In the genomic region with DNA sequence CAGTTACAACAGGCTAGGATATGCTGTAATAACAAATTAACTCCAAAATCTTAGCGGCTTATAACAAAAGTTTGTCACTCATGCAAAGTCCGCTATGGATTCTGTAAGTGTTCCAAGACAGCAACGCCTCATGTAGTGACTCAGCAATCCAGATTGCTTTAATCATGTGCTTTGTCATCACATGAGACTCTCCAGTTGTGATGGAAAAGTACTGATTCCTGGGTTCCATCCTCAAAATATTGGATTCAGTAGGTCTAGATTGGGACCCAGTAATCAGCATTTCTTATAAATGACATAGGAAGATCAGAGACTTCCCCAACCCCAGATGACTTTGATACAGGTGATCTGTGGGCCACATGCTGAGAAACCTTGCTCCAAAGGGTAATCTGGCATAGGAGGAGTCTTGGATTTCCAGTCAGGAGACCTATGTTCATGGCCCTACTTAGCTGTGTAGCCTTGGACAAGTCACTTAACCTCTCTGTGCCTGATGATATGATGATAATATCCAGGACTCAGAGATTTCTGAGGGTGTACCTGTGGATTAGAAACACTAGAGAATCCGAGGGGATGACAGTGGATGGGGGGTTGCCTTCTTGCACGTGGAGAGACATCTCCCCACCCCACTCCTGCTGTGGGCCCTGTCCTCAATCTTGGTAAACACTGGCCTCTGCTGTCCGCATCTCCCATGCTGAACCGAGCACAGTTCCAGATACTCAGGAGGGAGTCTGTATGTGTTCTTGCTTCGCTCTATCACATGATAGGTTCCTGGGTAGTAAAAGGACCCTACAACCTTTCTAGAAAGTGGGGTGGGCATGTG, we compare ENCODE assay signal across 11 cellular contexts.
DNase-seq lines count a peak whose midpoint lies in the region; ATAC-seq and TF ChIP-seq lines count a peak whose summit lies in the region.
"Had no signal": no experiment of that assay in that cellular context is flagged by ENCODE, and none has a peak within 500 bp of the region (broad histone marks: within the 10 kb centered on the region; RNA-seq: fewer than 3 reads in every experiment).

No MANE protein-coding gene starts in this region.

- H3K4me1 ChIP-seq in heart right ventricle (peaks cover 5 to 27% (median 20%) of the 10 kb centered on the region in 9 donors), upper lobe of right lung (no peaks in the 10 kb centered on the region)

- WGBS in heart right ventricle, 2 donors = 81 to 84% methylated on average over 8 of the region's 8 CpGs

- H3K9me3 ChIP-seq in heart right ventricle (no peaks in the 10 kb centered on the region), upper lobe of right lung (no peaks in the 10 kb centered on the region)
- H3K9me3 ChIP-seq in CD4-positive, alpha-beta T cell (ENCODE audit: control insufficient read depth, low read length) = no peaks in the 10 kb centered on the region
- H3K9me3 ChIP-seq: neutrophil had no signal

- no peaks in the 10 kb centered on the region for H3K9me3 Mint-ChIP-seq in CD4-positive, alpha-beta T cell
- H3K9me3 Mint-ChIP-seq: central memory CD8-positive, alpha-beta T cell had no signal

- CTCF ChIA-PET in CD4-positive, alpha-beta T cell (lab: Charles Lee) = no interaction called here

- no peak overlapping the region for H3K4me3 Mint-ChIP-seq in CD4-positive, alpha-beta T cell
- H3K4me3 Mint-ChIP-seq: central memory CD8-positive, alpha-beta T cell had no signal

- no peak overlapping the region for H3K27ac Mint-ChIP-seq in CD4-positive, alpha-beta T cell

- DNase-seq in heart right ventricle (no peak), left cardiac atrium (no peak), amniotic epithelial cell (ENCODE audit: low read depth) (peak; percentile 82), fibroblast of villous mesenchyme (ENCODE audit: low read depth) (peak; percentile 76), upper lobe of right lung (peak; percentile 36), OCI-M2 (lab: John Stamatoyannopoulos, UW; ENCODE audit: unreplicated experiment) (no peak)
- DNase-seq in CD4-positive, alpha-beta T cell = no peak
- DNase-seq: NCI-H2081 had no signal

- H3K27me3 ChIP-seq in heart right ventricle (no peaks in the 10 kb centered on the region), upper lobe of right lung (no peaks in the 10 kb centered on the region)
- H3K27me3 ChIP-seq in CD4-positive, alpha-beta T cell (ENCODE audit: control insufficient read depth, insufficient read depth, low read length) = no peaks in the 10 kb centered on the region
- H3K27me3 ChIP-seq: neutrophil had no signal

- H3K4me3 ChIP-seq in heart right ventricle (no peak overlapping the region), fibroblast of villous mesenchyme (ENCODE audit: low read depth, low read length) (no peak overlapping the region), upper lobe of right lung (no peak overlapping the region)

- H3K36me3 Mint-ChIP-seq in CD4-positive, alpha-beta T cell (ENCODE audit: low read depth) = no peaks in the 10 kb centered on the region

- no peak for ATAC-seq in heart right ventricle
- ATAC-seq in left cardiac atrium = no peak
- ATAC-seq in upper lobe of right lung = no peak
- ATAC-seq in CD4-positive, alpha-beta T cell (ENCODE audit: poor library complexity) = no peak
- ATAC-seq in HG03095 (IDR thresholded peaks at IDR 0.05; ENCODE audit: unreplicated experiment) = no peak

- TF ChIP-seq CTCF in heart right ventricle (IDR thresholded peaks at IDR 0.05) = peak in 5 of 9 donors; percentile 9 to 33 (median 29)
- peak; percentile 35 for TF ChIP-seq CTCF in fibroblast of villous mesenchyme (IDR thresholded peaks at IDR 0.05; ENCODE audit: insufficient read depth, low read depth, low read length)
- no peak for TF ChIP-seq CTCF in upper lobe of right lung (IDR thresholded peaks at IDR 0.05)
- no peak for TF ChIP-seq CTCF in CD4-positive, alpha-beta T cell (IDR thresholded peaks at IDR 0.05)

- H3K36me3 ChIP-seq in heart right ventricle (peaks cover 0 to 14% (median 0%) of the 10 kb centered on the region in 9 donors), upper lobe of right lung (no peaks in the 10 kb centered on the region)
- H3K36me3 ChIP-seq: neutrophil had no signal

- no peaks in the 10 kb centered on the region for H3K4me1 Mint-ChIP-seq in CD4-positive, alpha-beta T cell (ENCODE audit: low read depth)
- H3K4me1 Mint-ChIP-seq: central memory CD8-positive, alpha-beta T cell had no signal

- no peaks in the 10 kb centered on the region for H3K27me3 Mint-ChIP-seq in CD4-positive, alpha-beta T cell

- POLR2A ChIA-PET in CD4-positive, alpha-beta T cell (lab: Charles Lee) = no interaction called here

- intact Hi-C loops in heart right ventricle (cut with DNase I) = loop anchor here in 1 of 10 donors (5.0 kb wide), 1 partner anchor 67 kb away; a partner anchor contains a TSS
- intact Hi-C loops in left cardiac atrium (cut with DNase I) = no loop called here
- intact Hi-C loops in upper lobe of right lung (cut with DNase I) = no loop called here
- intact Hi-C loops in CD4-positive, alpha-beta T cell (cut with DNase I, micrococcal nuclease) = no loop called here

- H3K27ac ChIP-seq in heart right ventricle (peak overlapping the region in 1 of 10 donors; percentile 14), upper lobe of right lung (no peak overlapping the region)
- H3K27ac ChIP-seq in CD4-positive, alpha-beta T cell (ENCODE audit: low read depth, low read length) = no peak overlapping the region
- H3K27ac ChIP-seq: neutrophil had no signal

Comparison
In these comparisons a context has a peak if more than half of its experiments do, and no peak if none do; other contexts are left out.
1. DNase-seq: peak in amniotic epithelial cell (single experiment), fibroblast of villous mesenchyme (single experiment) and upper lobe of right lung (single experiment); none in heart right ventricle (0 of 2), left cardiac atrium (single experiment), CD4-positive, alpha-beta T cell (0 of 10) and OCI-M2 (single experiment).
2. CTCF ChIP-seq: peak in heart right ventricle (5 of 9) and fibroblast of villous mesenchyme (single experiment); none in upper lobe of right lung (single experiment) and CD4-positive, alpha-beta T cell (single experiment).